Comparison of ENCODE assay signal across 8 cellular contexts in the genomic region with DNA sequence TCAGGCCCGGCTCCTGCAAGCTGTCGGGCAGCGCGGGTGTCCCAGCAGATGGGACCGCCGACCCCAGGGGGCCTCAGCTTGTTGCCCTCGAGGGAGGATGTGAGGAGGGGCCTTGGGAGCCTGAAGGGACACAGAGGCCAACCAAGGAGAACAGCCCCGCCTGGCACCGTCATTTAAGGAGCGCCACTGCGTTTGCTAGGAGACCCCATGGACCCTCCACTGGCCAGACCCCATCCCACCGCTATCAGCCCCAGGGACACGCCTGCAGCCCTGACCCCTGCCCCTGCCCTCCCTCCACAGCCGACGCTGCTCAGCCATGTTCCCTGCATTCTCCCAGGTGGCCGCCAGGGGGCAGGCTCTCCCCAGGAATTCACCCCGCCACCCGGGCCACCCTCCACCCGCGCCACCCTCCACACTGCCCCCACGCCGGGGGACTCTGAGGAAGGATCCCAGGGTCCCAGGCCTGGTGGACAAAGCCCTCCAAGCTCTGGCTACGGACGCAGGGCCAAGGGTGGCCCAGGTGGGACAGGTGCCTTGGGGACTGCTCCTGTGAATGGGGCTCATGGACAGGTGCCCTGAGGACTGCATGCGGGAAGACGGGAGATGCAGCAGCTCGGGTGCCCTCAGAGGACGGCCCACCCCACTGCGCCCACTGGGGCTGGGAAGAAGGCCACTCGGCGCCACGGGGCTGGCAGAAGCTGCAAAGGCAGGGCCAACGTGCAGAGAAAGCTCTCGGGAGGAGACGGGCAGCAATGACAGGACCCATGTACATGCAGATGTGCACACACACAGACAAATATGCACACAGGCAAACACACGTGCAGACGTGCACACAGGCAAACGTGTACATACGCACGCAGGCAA. TPM values are rescaled to one million over a fixed set of nuclear protein-coding genes. Genes with fewer than 3 reads are reported as not detected.
A peak's percentile ranks its signal among the peaks of the same experiment; 100 is the strongest.
DNase-seq lines count a peak whose midpoint lies in the region; ATAC-seq lines count a peak whose summit lies in the region.

No MANE protein-coding gene starts in this region.

- no peak for ATAC-seq in GM18517 (IDR thresholded peaks at IDR 0.05; ENCODE audit: unreplicated experiment)
- no peak for ATAC-seq in GM18870 (IDR thresholded peaks at IDR 0.05; ENCODE audit: unreplicated experiment)

- peak; percentile 48 for DNase-seq in Daoy (ENCODE audit: low read depth)
- DNase-seq in KG1 (lab: John Stamatoyannopoulos, UW) = peak; percentile 3
- peak; percentile 71 to 79 for DNase-seq in activated CD4-positive, alpha-beta T cell treated with anti-CD3 and anti-CD28 coated beads, Interleukin-2, amount 50 U/mL, for 4 hours
- DNase-seq in dermis blood vessel endothelial cell = peak; percentile 67
- DNase-seq in midbrain (lab: John Stamatoyannopoulos, UW) = peak; percentile 30
- DNase-seq in stimulated activated CD8-positive, alpha-beta memory T cell treated with anti-CD3 and anti-CD28 coated beads, Interleukin-4, amount 100 ng/mL, for 24 hours (ENCODE audit: low read depth) = peak; percentile 61

RNA-seq across cellular contexts. Expression of gene PIP5K1C, which starts 34.4 kb away (rescaled TPM):
- 5.2 and 8.6 TPM in 2 replicates for total RNA-seq in Daoy (2014; rRNA removed; shearing (Covaris generic))
- 57.7 and 75.6 TPM in 2 replicates for total RNA-seq in dermis blood vessel endothelial cell

RNA-seq across cellular contexts. Expression of gene CACTIN, which starts 39.3 kb away (rescaled TPM):
- total RNA-seq in Daoy (2014; rRNA removed; shearing (Covaris generic)) = 29.9 and 52.6 TPM in 2 replicates
- total RNA-seq in dermis blood vessel endothelial cell = 30.8 and 39.2 TPM in 2 replicates

RNA-seq across cellular contexts. Expression of gene TJP3, which starts 42.3 kb away (rescaled TPM):
- 0.03 TPM in 1 of 2 replicates, not detected in the other for total RNA-seq in Daoy (2014; rRNA removed; shearing (Covaris generic))
- total RNA-seq in dermis blood vessel endothelial cell = 0.09 and 0.51 TPM in 2 replicates

RNA-seq across cellular contexts. Expression of gene TBXA2R, which starts 59.2 kb away (rescaled TPM):
- 0.39 TPM in 1 of 2 replicates, not detected in the other for total RNA-seq in Daoy (2014; rRNA removed; shearing (Covaris generic))
- total RNA-seq in dermis blood vessel endothelial cell = 1.3 and 1.7 TPM in 2 replicates

Comparison
In these comparisons a context has a peak if more than half of its experiments do, and no peak if none do; other contexts are left out.
1. DNase-seq: peak in every context shown above with its lines; median percentile 75 in activated CD4-positive, alpha-beta T cell treated with anti-CD3 and anti-CD28 coated beads, Interleukin-2, amount 50 U/mL, for 4 hours; 67 in dermis blood vessel endothelial cell; 61 in stimulated activated CD8-positive, alpha-beta memory T cell treated with anti-CD3 and anti-CD28 coated beads, Interleukin-4, amount 100 ng/mL, for 24 hours; 48 in Daoy; 30 in midbrain; 3 in KG1.